ENCODE assay signal across 18 cellular contexts in the genomic region with DNA sequence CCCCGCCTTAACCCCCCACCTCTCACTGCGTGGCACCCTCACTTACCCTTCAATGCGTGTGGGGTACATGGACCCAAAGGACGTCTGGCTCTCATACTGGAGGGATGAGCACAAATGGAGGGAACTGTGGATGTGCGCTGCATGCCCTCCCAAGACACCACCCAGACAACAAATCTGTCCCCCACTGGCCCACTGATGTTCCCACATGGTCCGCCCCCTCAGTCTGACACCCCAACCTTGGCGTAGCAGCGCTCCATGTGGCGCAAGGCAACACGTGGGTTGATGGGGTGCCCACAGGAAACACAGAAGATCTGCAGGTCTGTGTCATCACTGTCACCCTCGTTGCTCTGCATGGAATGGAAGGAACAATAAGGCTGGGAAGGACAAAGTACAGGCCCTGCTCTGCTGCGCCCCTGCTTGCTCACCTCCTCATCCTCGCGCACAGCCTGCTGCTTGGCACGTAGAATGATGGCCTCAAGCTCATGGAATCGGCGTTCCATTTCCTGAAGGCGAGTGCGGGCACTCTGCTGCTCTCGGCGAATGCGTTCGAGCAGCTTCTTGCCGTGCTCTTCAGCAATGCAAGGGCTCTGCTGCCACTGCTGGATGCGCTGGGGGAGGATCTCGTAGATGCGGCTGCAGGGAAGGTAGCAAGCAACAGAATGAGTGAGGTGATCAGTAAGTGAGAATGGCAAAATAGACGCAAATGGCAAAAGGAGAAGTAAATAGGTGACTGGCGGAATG. TPM values are rescaled to one million over a fixed set of nuclear protein-coding genes. Genes with fewer than 3 reads are reported as not detected.
A peak's percentile ranks its signal among the peaks of the same experiment; 100 is the strongest.
DNase-seq lines count a peak whose midpoint lies in the region; ATAC-seq, FAIRE-seq and TF ChIP-seq lines count a peak whose summit lies in the region.
"Had no signal": no experiment of that assay in that cellular context is flagged by ENCODE, and none has a peak within 500 bp of the region (broad histone marks: within the 10 kb centered on the region; RNA-seq: fewer than 3 reads in every experiment).

No MANE protein-coding gene starts in this region.

- TF ChIP-seq CTCF in MCF 10A (IDR thresholded peaks at IDR 0.05; ENCODE audit: unreplicated experiment): no peak
- no peak for TF ChIP-seq CTCF in breast epithelium (IDR thresholded peaks at IDR 0.05)
- no peak for TF ChIP-seq CTCF in keratinocyte (optimal IDR thresholded peaks at IDR 0.05 in 1 of 3, IDR thresholded peaks at IDR 0.05 in 1 of 3, conservative IDR thresholded peaks at IDR 0.05 in 1 of 3; ENCODE audit: extremely low read depth in 1 of 3, insufficient read depth in 2 of 3, low read length in 3 of 3)
- TF ChIP-seq CTCF in type B pancreatic cell (conservative IDR thresholded peaks at IDR 0.05): no peak

- no peak for TF ChIP-seq POLR2A in breast epithelium (IDR thresholded peaks at IDR 0.05)

- peak overlapping the region; percentile 3 for H3K4me2 ChIP-seq in keratinocyte (ENCODE audit: control insufficient read depth, extremely low read depth, insufficient read depth, low read depth, low read length)

- ATAC-seq in activated T-cell treated with anti-CD3 and anti-CD28 coated beads, Interleukin-2, amount 50 U/mL, for 72 hours (replicated peaks in 1 of 2): no peak
- ATAC-seq: K562, left ventricle myocardium superior had no signal

- DNase-seq in MCF 10A (ENCODE audit: unreplicated experiment) (no peak), breast epithelium (ENCODE audit: low spot score in 2 of 2) (no peak), keratinocyte (ENCODE audit: low read depth, low spot score) (no peak), type B pancreatic cell (ENCODE audit: extremely low spot score, unreplicated experiment) (no peak), NCI-H2081 treated with DMSO at 0.1 percent for 48 hours (lab: John Stamatoyannopoulos, UW) (no peak), midbrain (lab: John Stamatoyannopoulos, UW) (no peak)
- no peak for DNase-seq in activated T-cell treated with anti-CD3 and anti-CD28 coated beads, Interleukin-2, amount 50 U/mL, for 72 hours
- no peak for DNase-seq in effector CD8-positive, alpha-beta T cell (lab: John Stamatoyannopoulos, UW)
- DNase-seq: activated CD4-positive, alpha-beta T cell treated with anti-CD3 and anti-CD28 coated beads for 1 hour; activated effector memory CD4-positive, alpha-beta T cell treated with Interleukin-2 at 50 U/mL for 16 hours; AML-193; DMS153; left ventricle myocardium superior; NCI-H1092; NCI-H82; RPMI8226 had no signal

- H3K9me3 Mint-ChIP-seq in MCF 10A (ENCODE audit: unreplicated experiment): no peaks in the 10 kb centered on the region
- no peaks in the 10 kb centered on the region for H3K9me3 Mint-ChIP-seq in activated T-cell treated with anti-CD3 and anti-CD28 coated beads, Interleukin-2, amount 50 U/mL, for 72 hours
- no peaks in the 10 kb centered on the region for H3K9me3 Mint-ChIP-seq in type B pancreatic cell

- no peak overlapping the region for H3K9ac ChIP-seq in keratinocyte (ENCODE audit: control insufficient read depth, extremely low read depth, insufficient read depth, low read length)

- no peaks in the 10 kb centered on the region for H3K9me3 ChIP-seq in breast epithelium
- no peaks in the 10 kb centered on the region for H3K9me3 ChIP-seq in keratinocyte (ENCODE audit: control insufficient read depth, low read depth, low read length)

- H3K27me3 Mint-ChIP-seq in MCF 10A (ENCODE audit: insufficient read depth, unreplicated experiment): no peaks in the 10 kb centered on the region
- no peaks in the 10 kb centered on the region for H3K27me3 Mint-ChIP-seq in activated T-cell treated with anti-CD3 and anti-CD28 coated beads, Interleukin-2, amount 50 U/mL, for 72 hours (ENCODE audit: low read depth)
- H3K27me3 Mint-ChIP-seq in type B pancreatic cell: no peaks in the 10 kb centered on the region

- H3K4me3 ChIP-seq in breast epithelium: no peak overlapping the region
- H3K4me3 ChIP-seq in keratinocyte (ENCODE audit: control insufficient read depth in 2 of 3, extremely low read depth in 1 of 3, insufficient read depth in 2 of 3, low read depth in 1 of 3, low read length in 3 of 3): no peak overlapping the region
- H3K4me3 ChIP-seq: K562 had no signal

- H3K27ac Mint-ChIP-seq in MCF 10A (ENCODE audit: low read depth, unreplicated experiment): peak overlapping the region; percentile 68
- peak overlapping the region; percentile 3 for H3K27ac Mint-ChIP-seq in activated T-cell treated with anti-CD3 and anti-CD28 coated beads, Interleukin-2, amount 50 U/mL, for 72 hours
- H3K27ac Mint-ChIP-seq in type B pancreatic cell: peak overlapping the region; percentile 61

- H3K36me3 Mint-ChIP-seq in MCF 10A (ENCODE audit: insufficient read depth, unreplicated experiment): peaks cover 57% of the 10 kb centered on the region
- H3K36me3 Mint-ChIP-seq in activated T-cell treated with anti-CD3 and anti-CD28 coated beads, Interleukin-2, amount 50 U/mL, for 72 hours (ENCODE audit: insufficient read depth in 2 of 2): peaks cover 22 to 34% of the 10 kb centered on the region in 2 donors
- peaks cover 32% of the 10 kb centered on the region for H3K36me3 Mint-ChIP-seq in type B pancreatic cell

- H2AFZ ChIP-seq in keratinocyte (ENCODE audit: control insufficient read depth, low read length): no peak overlapping the region

- no TSS peak for BruUV-seq in MCF 10A (replicated peaks; lab: Mats Ljungman, UMichigan)

- no peaks in the 10 kb centered on the region for H4K20me1 ChIP-seq in keratinocyte (ENCODE audit: control insufficient read depth, extremely low read depth, insufficient read depth, low read length)

- peaks cover 59% of the 10 kb centered on the region for H3K79me2 ChIP-seq in keratinocyte (ENCODE audit: control insufficient read depth, insufficient read depth, low read length)

- H3K4me3 Mint-ChIP-seq in MCF 10A (ENCODE audit: unreplicated experiment) (peak overlapping the region; percentile 21), type B pancreatic cell (peak overlapping the region; percentile 74)
- H3K4me3 Mint-ChIP-seq in activated T-cell treated with anti-CD3 and anti-CD28 coated beads, Interleukin-2, amount 50 U/mL, for 72 hours: peak overlapping the region; percentile 8 to 42

- H3K4me1 Mint-ChIP-seq in MCF 10A (ENCODE audit: insufficient read depth, unreplicated experiment) (peaks cover 57% of the 10 kb centered on the region), type B pancreatic cell (ENCODE audit: unreplicated experiment) (peaks cover 37% of the 10 kb centered on the region)
- H3K4me1 Mint-ChIP-seq in activated T-cell treated with anti-CD3 and anti-CD28 coated beads, Interleukin-2, amount 50 U/mL, for 72 hours (ENCODE audit: low read depth): peaks cover 62% of the 10 kb centered on the region

- intact Hi-C loops in MCF 10A (cut with micrococcal nuclease) (loop anchor here (1.0 kb wide), 1 partner anchor 74 kb away; no protein-coding TSS in a partner anchor), breast epithelium (cut with DNase I; ENCODE audit: low total_unique reads) (no loop called here)

- H3K9me1 ChIP-seq in keratinocyte (ENCODE audit: control insufficient read depth, extremely low read depth, insufficient read depth, low read length): peaks cover 3% of the 10 kb centered on the region

- CTCF ChIA-PET in MCF 10A (lab: Yijun Ruan, JAX): interaction anchor here (0.7 to 2.2 kb wide), 4 partner anchors 64 to 145 kb away, joined by 3 to 15 read pairs (median 4); no protein-coding TSS in a partner anchor

- H3K27me3 ChIP-seq in breast epithelium (no peaks in the 10 kb centered on the region), keratinocyte (ENCODE audit: control insufficient read depth, extremely low read depth, insufficient read depth, low read length) (no peaks in the 10 kb centered on the region)

- H3K4me1 ChIP-seq in breast epithelium: peaks cover 0 to 5% of the 10 kb centered on the region in 2 donors
- peaks cover 50% of the 10 kb centered on the region for H3K4me1 ChIP-seq in keratinocyte (ENCODE audit: control insufficient read depth, extremely low read depth, insufficient read depth, low read length)

- dilution Hi-C loops in keratinocyte (cut with MboI; ENCODE audit: extremely low pct_ligation_motif_present, low sequenced_read_pairs): no loop called here

- POLR2A ChIA-PET in MCF 10A (lab: Yijun Ruan, JAX): interaction anchor here (0.7 to 2.1 kb wide), 2 partner anchors 23 to 25 kb away, joined by 3 to 9 read pairs; no protein-coding TSS in a partner anchor

- no peak overlapping the region for H3K27ac ChIP-seq in breast epithelium
- peak overlapping the region; percentile 44 for H3K27ac ChIP-seq in keratinocyte (ENCODE audit: control insufficient read depth, insufficient read depth, low read length)

- no peak for FAIRE-seq in keratinocyte (lab: Jason Lieb, UNC)
- FAIRE-seq: GM18507, K562 had no signal

- H3K36me3 ChIP-seq in breast epithelium (peaks cover 5% of the 10 kb centered on the region), keratinocyte (ENCODE audit: control insufficient read depth in 2 of 2, extremely low read depth in 1 of 2, insufficient read depth in 2 of 2, low read length in 2 of 2) (peaks cover 19 to 46% of the 10 kb centered on the region in 2 experiments)

RNA-seq across cellular contexts. Expression of gene MBD1, which starts 2.3 kb away (rescaled TPM):
- 203 and 227 TPM in 2 replicates for total RNA-seq in MCF 10A (2022)
- 10 to 100 TPM; 51.2 to 82.3 (median 71.1) TPM for total RNA-seq in breast epithelium
- total RNA-seq in activated T-cell treated with anti-CD3 and anti-CD28 coated beads, Interleukin-2, amount 50 U/mL, for 72 hours: 10 to 100 TPM; 88.5 to 94.9 TPM
- polyA plus RNA-seq in keratinocyte: 64.2 to 77.5 TPM (median 73.9 TPM) in 3 replicates
- polyA plus RNA-seq in keratinocyte (2011; ENCODE audit: low read depth): 50.0 TPM
- 46.4 and 65.0 TPM in 2 replicates for polyA plus RNA-seq in keratinocyte (2011; cell fraction: cytosol; rRNA removed)
- 196 TPM in 2 replicates for polyA plus RNA-seq in keratinocyte (2011; cell fraction: nucleus; rRNA removed)
- polyA plus RNA-seq in keratinocyte (2012; ENCODE audit: low replicate concordance): 56.9 and 76.5 TPM in 2 replicates
- 53.6 to 123 TPM (median 64.1 TPM) in 3 replicates for polyA minus RNA-seq in keratinocyte
- 95.5 TPM for polyA minus RNA-seq in keratinocyte (2011; cell fraction: cytosol; rRNA and poly(A)+ RNA removed)
- 75.7 and 78.0 TPM in 2 replicates for polyA minus RNA-seq in keratinocyte (2011; cell fraction: nucleus; rRNA and poly(A)+ RNA removed)
- 66.3 and 81.9 TPM in 2 replicates for total RNA-seq in type B pancreatic cell (ENCODE audit: low replicate concordance)

RNA-seq across cellular contexts. Expression of gene CXXC1, which starts 3.9 kb away (rescaled TPM):
- total RNA-seq in MCF 10A (2022) (65.1 and 85.4 TPM in 2 replicates), breast epithelium (10 to 100 TPM; 50.6 to 64.2 (median 61.5) TPM), type B pancreatic cell (ENCODE audit: low replicate concordance) (88.7 and 95.1 TPM in 2 replicates)
- 100 to 1,000 TPM in 1 of 2 donors, 10 to 100 TPM in 1; 92.5 to 103 TPM for total RNA-seq in activated T-cell treated with anti-CD3 and anti-CD28 coated beads, Interleukin-2, amount 50 U/mL, for 72 hours
- 33.6 to 49.0 TPM (median 44.1 TPM) in 3 replicates for polyA plus RNA-seq in keratinocyte
- 112 TPM for polyA plus RNA-seq in keratinocyte (2011; ENCODE audit: low read depth)
- polyA plus RNA-seq in keratinocyte (2011; cell fraction: cytosol; rRNA removed): 15.1 and 33.3 TPM in 2 replicates
- 106 and 110 TPM in 2 replicates for polyA plus RNA-seq in keratinocyte (2011; cell fraction: nucleus; rRNA removed)
- 52.2 and 56.7 TPM in 2 replicates for polyA plus RNA-seq in keratinocyte (2012; ENCODE audit: low replicate concordance)
- 29.1 to 50.9 TPM (median 37.0 TPM) in 3 replicates for polyA minus RNA-seq in keratinocyte
- polyA minus RNA-seq in keratinocyte (2011; cell fraction: cytosol; rRNA and poly(A)+ RNA removed): 31.7 TPM
- 25.6 and 34.9 TPM in 2 replicates for polyA minus RNA-seq in keratinocyte (2011; cell fraction: nucleus; rRNA and poly(A)+ RNA removed)

RNA-seq across cellular contexts. Expression of gene CFAP53, which starts 17.3 kb away (rescaled TPM):
- total RNA-seq in MCF 10A (2022) (2.2 and 5.0 TPM in 2 replicates), breast epithelium (1 to 10 TPM in 2 of 3 donors, under 1 TPM in 1; 0.80 to 3.4 (median 1.6) TPM), type B pancreatic cell (ENCODE audit: low replicate concordance) (0.59 and 1.1 TPM in 2 replicates)
- 1 to 10 TPM in 1 of 2 donors, under 1 TPM in 1; 0.97 to 1.6 TPM for total RNA-seq in activated T-cell treated with anti-CD3 and anti-CD28 coated beads, Interleukin-2, amount 50 U/mL, for 72 hours
- polyA plus RNA-seq in keratinocyte: 0.44 to 0.70 TPM (median 0.59 TPM) in 3 replicates
- polyA plus RNA-seq in keratinocyte (2011; ENCODE audit: low read depth): 45.5 TPM
- polyA plus RNA-seq in keratinocyte (2011; cell fraction: cytosol; rRNA removed): 0.29 and 0.40 TPM in 2 replicates
- 0.65 and 0.92 TPM in 2 replicates for polyA plus RNA-seq in keratinocyte (2011; cell fraction: nucleus; rRNA removed)
- polyA plus RNA-seq in keratinocyte (2012; ENCODE audit: low replicate concordance): 0.50 and 5.9 TPM in 2 replicates
- 0.19 TPM in 1 of 3 replicates, not detected in the others for polyA minus RNA-seq in keratinocyte
- not detected for polyA minus RNA-seq in keratinocyte (2011; cell fraction: cytosol; rRNA and poly(A)+ RNA removed)
- 0.21 TPM in 1 of 2 replicates, not detected in the other for polyA minus RNA-seq in keratinocyte (2011; cell fraction: nucleus; rRNA and poly(A)+ RNA removed)
- total RNA-seq: left ventricle myocardium superior had no signal

Comparison
In these comparisons a context has a peak if more than half of its experiments do, and no peak if none do; other contexts are left out.
1. H3K27ac Mint-ChIP-seq: peak in every context shown above with its lines; median percentile 68 in MCF 10A; 61 in type B pancreatic cell; 3 in activated T-cell treated with anti-CD3 and anti-CD28 coated beads, Interleukin-2, amount 50 U/mL, for 72 hours.
2. H3K4me3 Mint-ChIP-seq: peak in every context shown above with its lines; median percentile 74 in type B pancreatic cell; 25 in activated T-cell treated with anti-CD3 and anti-CD28 coated beads, Interleukin-2, amount 50 U/mL, for 72 hours; 21 in MCF 10A.